Comparison of ENCODE assay signal across 8 cellular contexts in genomic region chr12:124774462-124775167, GRCh38.
DNase-seq lines count a peak whose midpoint lies in the region; ATAC-seq and TF ChIP-seq lines count a peak whose summit lies in the region.

No MANE protein-coding gene starts in this region.

- H3K27me3 ChIP-seq in upper lobe of left lung, result no peaks in the 10 kb centered on the region

- peak; percentile 40 for TF ChIP-seq CTCF in AG10803 (conservative IDR thresholded peaks at IDR 0.05; ENCODE audit: low read length)
- TF ChIP-seq CTCF in upper lobe of left lung (IDR thresholded peaks at IDR 0.05), result no peak

- 32 to 35% methylated on average over 14 to 15 of the region's 15 CpGs for WGBS in upper lobe of left lung, 2 donors

- H3K36me3 ChIP-seq in upper lobe of left lung, result no peaks in the 10 kb centered on the region

- no peaks in the 10 kb centered on the region for H3K9me3 ChIP-seq in upper lobe of left lung

- H3K4me3 ChIP-seq in AG10803 (ENCODE audit: low read length) (peak overlapping the region; percentile 31), upper lobe of left lung (peak overlapping the region in 3 of 4 donors; percentile 1 to 17 (median 11))

- peak; percentile 68 for ATAC-seq in HG03196 (IDR thresholded peaks at IDR 0.05; ENCODE audit: unreplicated experiment)
- peak in 1 of 2 donors; percentile 59 for ATAC-seq in upper lobe of left lung (ENCODE audit: low FRiP score in 2 of 2)

- TF ChIP-seq EP300 in upper lobe of left lung (IDR thresholded peaks at IDR 0.05), result no peak

- peaks cover 19 to 33% (median 23%) of the 10 kb centered on the region in 4 donors for H3K4me1 ChIP-seq in upper lobe of left lung

- TF ChIP-seq POLR2A in GM19099 (IDR thresholded peaks at IDR 0.05; ENCODE audit: extremely low read depth, insufficient read length, low read depth) (peak; percentile 18), upper lobe of left lung (IDR thresholded peaks at IDR 0.05) (peak in 1 of 4 donors; percentile 28)

- H3K27ac ChIP-seq in upper lobe of left lung, result peak overlapping the region in 2 of 4 donors; percentile 53 to 56

- DNase-seq in AG10803 (ENCODE audit: low read depth), result peak; percentile 95
- peak; percentile 22 for DNase-seq in UCSD-AML1 (lab: John Stamatoyannopoulos, UW; ENCODE audit: unreplicated experiment)
- peak; percentile 50 for DNase-seq in cerebellum (ENCODE audit: low spot score)
- peak; percentile 87 for DNase-seq in non-pigmented ciliary epithelial cell (ENCODE audit: low read depth)
- no peak for DNase-seq in upper lobe of left lung
- DNase-seq in iPS-NIHi11 (ENCODE audit: low spot score), result no peak

Comparison
In these comparisons a context has a peak if more than half of its experiments do, and no peak if none do; other contexts are left out.
1. DNase-seq: peak in AG10803 (single experiment), UCSD-AML1 (single experiment), cerebellum (single experiment) and non-pigmented ciliary epithelial cell (single experiment); none in upper lobe of left lung (0 of 2) and iPS-NIHi11 (single experiment).